Comparison of ENCODE assay signal across 20 cellular contexts in genomic region chr22:46192210-46192993, GRCh38.
"Had no signal": no experiment of that assay in that cellular context is flagged by ENCODE, and none has a peak within 500 bp of the region (broad histone marks: within the 10 kb centered on the region; RNA-seq: fewer than 3 reads in every experiment).

No MANE protein-coding gene starts in this region.

- H3K27ac ChIP-seq: cardiac muscle cell, skin epidermis had no signal

- H3K27me3 Mint-ChIP-seq: activated CD4-positive, alpha-beta memory T cell treated with anti-CD3 and anti-CD28 coated beads, Interleukin-2, amount 10 ng/mL, durations not matched to agents 7 days and 5 days; progenitor cell of endocrine pancreas had no signal

- H3K4me1 Mint-ChIP-seq: nephron progenitor cell had no signal

- H3K4me3 ChIP-seq: cardiac muscle cell, skin epidermis had no signal

- FAIRE-seq: kidney had no signal

- H3K27ac Mint-ChIP-seq: activated CD4-positive, alpha-beta memory T cell treated with anti-CD3 and anti-CD28 coated beads, Interleukin-2, amount 10 ng/mL, durations not matched to agents 7 days and 5 days; nephron progenitor cell; progenitor cell of endocrine pancreas; WTC11 had no signal

- H3K9me3 Mint-ChIP-seq: activated CD4-positive, alpha-beta memory T cell treated with anti-CD3 and anti-CD28 coated beads, Interleukin-2, amount 10 ng/mL, durations not matched to agents 7 days and 5 days; activated T-cell treated with anti-CD3 and anti-CD28 coated beads, Interleukin-2, amount 50 U/mL, for 4 hours; nephron progenitor cell had no signal

- H3K36me3 Mint-ChIP-seq: WTC11 had no signal

- H3K4me3 Mint-ChIP-seq: activated CD4-positive, alpha-beta memory T cell treated with anti-CD3 and anti-CD28 coated beads, Interleukin-2, amount 10 ng/mL, durations not matched to agents 7 days and 5 days; activated T-cell treated with anti-CD3 and anti-CD28 coated beads, Interleukin-2, amount 50 U/mL, for 4 hours; nephron progenitor cell; WTC11 had no signal

- H3K27me3 ChIP-seq: cardiac muscle cell had no signal

- ATAC-seq: activated T-cell treated with anti-CD3 and anti-CD28 coated beads, Interleukin-2, amount 50 U/mL, for 4 hours; esophagus mucosa; WTC11 had no signal

- H3K36me3 ChIP-seq: cardiac muscle cell had no signal

- DNase-seq: activated CD4-positive, alpha-beta memory T cell treated with anti-CD3 and anti-CD28 coated beads, Interleukin-2, amount 10 ng/mL, durations not matched to agents 7 days and 5 days; activated CD4-positive, alpha-beta T cell treated with anti-CD3 and anti-CD28 coated beads for 4 hours; activated effector memory CD4-positive, alpha-beta T cell treated with Interleukin-2 at 50 U/mL for 16 hours; activated naive CD4-positive, alpha-beta T cell treated with anti-CD3 and anti-CD28 coated beads, Interleukin-2, amount 50 U/mL, for 16 hours; activated T-cell treated with anti-CD3 and anti-CD28 coated beads, Interleukin-2, amount 50 U/mL, for 4 hours; hippocampal formation; kidney; mesenchymal stem cell; nephron progenitor cell; right cardiac atrium; stimulated activated CD4-positive, alpha-beta T cell treated with anti-CD3 and anti-CD28 coated beads, Interleukin-4, amount 100 ng/mL, for 4 hours; stimulated activated CD8-positive, alpha-beta memory T cell treated with anti-CD3 and anti-CD28 coated beads, Interleukin-4, amount 100 ng/mL, for 48 hours; stimulated activated naive CD4-positive, alpha-beta T cell treated with Interleukin-2 at 50 U/mL for 16 hours; substantia nigra; trophoblast cell had no signal
